Comparison of ENCODE assay signal across 2 cellular contexts in genomic region chr2:96205888-96206287, GRCh38.
TF ChIP-seq lines count a peak whose summit lies in the region.

No MANE protein-coding gene starts in this region.

TF ChIP-seq in HCT116, 20 proteins besides CTCF, POLR2A, EP300 and RAD21:
- TF ChIP-seq ZFX (IDR thresholded peaks at IDR 0.05) = no peak
- TF ChIP-seq, protein P1, sequence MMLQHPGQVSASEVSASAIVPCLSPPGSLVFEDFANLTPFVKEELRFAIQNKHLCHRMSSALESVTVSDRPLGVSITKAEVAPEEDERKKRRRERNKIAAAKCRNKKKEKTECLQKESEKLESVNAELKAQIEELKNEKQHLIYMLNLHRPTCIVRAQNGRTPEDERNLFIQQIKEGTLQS (IDR thresholded peaks at IDR 0.05) = no peak
- no peak for TF ChIP-seq EZH2 (IDR thresholded peaks at IDR 0.05)
- no peak for TF ChIP-seq ELF1 (IDR thresholded peaks at IDR 0.05; ENCODE audit: borderline replicate concordance, low read depth)
- TF ChIP-seq FOSL1 (IDR thresholded peaks at IDR 0.05; ENCODE audit: low read depth) = no peak
- no peak for TF ChIP-seq EGR1 (IDR thresholded peaks at IDR 0.05; ENCODE audit: low read depth)
- TF ChIP-seq SIN3A (IDR thresholded peaks at IDR 0.05; ENCODE audit: low read depth) = no peak
- TF ChIP-seq, protein P2, sequence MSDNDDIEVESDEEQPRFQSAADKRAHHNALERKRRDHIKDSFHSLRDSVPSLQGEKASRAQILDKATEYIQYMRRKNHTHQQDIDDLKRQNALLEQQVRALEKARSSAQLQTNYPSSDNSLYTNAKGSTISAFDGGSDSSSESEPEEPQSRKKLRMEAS (IDR thresholded peaks at IDR 0.05) = no peak
- no peak for TF ChIP-seq ZNF274 (IDR thresholded peaks at IDR 0.05; ENCODE audit: low read depth, low read length)
- no peak for TF ChIP-seq YY1 (IDR thresholded peaks at IDR 0.05; ENCODE audit: extremely low read depth, insufficient replicate concordance, low read depth, low read length)
- no peak for TF ChIP-seq SP1 (IDR thresholded peaks at IDR 0.05; ENCODE audit: low read depth)

TF ChIP-seq in GM12878, 131 proteins besides CTCF, POLR2A, EP300 and RAD21:
- TF ChIP-seq BHLHE40 (IDR thresholded peaks at IDR 0.05; ENCODE audit: borderline replicate concordance in 1 of 2, low read depth in 2 of 2, low read length in 1 of 2) (no peak), ZBTB40 (IDR thresholded peaks at IDR 0.05; ENCODE audit: borderline replicate concordance) (no peak), RB1 (IDR thresholded peaks at IDR 0.05; ENCODE audit: borderline replicate concordance) (no peak), BCLAF1 (IDR thresholded peaks at IDR 0.05) (no peak), HCFC1 (IDR thresholded peaks at IDR 0.05; ENCODE audit: low read length) (no peak), NBN (IDR thresholded peaks at IDR 0.05) (no peak), ZNF217 (IDR thresholded peaks at IDR 0.05) (no peak), REST (IDR thresholded peaks at IDR 0.05; ENCODE audit: low read depth, low read length) (no peak), YY1 (IDR thresholded peaks at IDR 0.05; ENCODE audit: low read depth, low read length) (no peak), ZNF622 (IDR thresholded peaks at IDR 0.05) (no peak), USF2 (IDR thresholded peaks at IDR 0.05; ENCODE audit: borderline replicate concordance, low read depth, low read length) (no peak), SRF (IDR thresholded peaks at IDR 0.05; ENCODE audit: low read depth in 2 of 2, low read length in 2 of 2) (no peak), PRDM15 (CRISPR knock-in tag; IDR thresholded peaks at IDR 0.05) (no peak), ETV6 (conservative IDR thresholded peaks at IDR 0.05 in 1 of 2, IDR thresholded peaks at IDR 0.05 in 1 of 2; ENCODE audit: borderline replicate concordance in 1 of 2, low read depth in 1 of 2) (no peak), POLR2AphosphoS5 (IDR thresholded peaks at IDR 0.05; ENCODE audit: low read length) (no peak), EED (IDR thresholded peaks at IDR 0.05; ENCODE audit: low read depth) (no peak), FOXM1 (IDR thresholded peaks at IDR 0.05; ENCODE audit: low read depth, low read length) (no peak), RBBP5 (conservative IDR thresholded peaks at IDR 0.05) (no peak)
- TF ChIP-seq, protein P2 (IDR thresholded peaks at IDR 0.05; ENCODE audit: low read depth, low read length) = no peak
